6 cellular contexts compared by ENCODE assay signal in the genomic region with DNA sequence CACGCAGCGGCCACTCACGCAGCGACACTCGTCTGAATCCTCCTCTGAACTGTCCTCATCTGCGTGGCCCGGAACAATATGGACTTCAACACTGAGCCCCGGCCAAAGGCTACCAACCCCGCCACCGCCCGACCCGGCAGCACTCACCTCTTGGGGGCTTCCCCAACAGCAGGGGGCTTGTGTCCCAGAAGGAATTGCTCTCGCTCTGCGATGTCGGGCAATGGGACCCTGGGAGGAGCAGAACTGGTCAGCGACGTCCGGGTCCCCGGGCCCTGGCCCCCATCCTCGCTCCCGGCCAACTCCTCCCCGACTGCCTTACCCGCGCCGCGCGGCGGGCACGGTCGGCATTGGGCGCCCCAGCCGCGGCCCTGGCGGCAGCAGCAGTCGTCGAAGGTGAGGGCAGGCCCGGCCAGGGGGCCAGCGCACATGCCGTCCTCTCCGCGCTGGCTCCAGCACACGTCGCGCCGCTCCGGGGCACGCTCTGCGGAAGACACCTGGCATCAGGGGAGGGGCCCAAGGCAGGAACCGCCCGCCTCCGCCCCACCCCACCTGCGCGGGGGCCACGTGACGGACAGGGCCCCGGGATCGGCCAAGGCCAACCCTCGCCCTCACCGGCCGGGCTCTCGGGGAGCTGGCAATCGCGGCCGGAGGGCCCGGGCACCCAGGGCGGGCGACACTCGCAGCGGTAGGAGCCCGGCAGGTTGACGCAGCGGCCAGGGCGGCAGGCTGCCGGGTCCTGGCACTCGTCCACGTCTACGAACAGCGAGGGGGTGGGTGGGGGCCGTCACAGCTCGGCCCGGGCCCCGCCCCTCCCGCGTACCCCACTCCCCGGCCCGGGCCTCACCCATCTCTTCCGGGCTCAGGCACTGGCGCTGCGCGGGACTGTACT. TPM values are rescaled to one million over a fixed set of nuclear protein-coding genes. Genes with fewer than 3 reads are reported as not detected.
DNase-seq lines count a peak whose midpoint lies in the region; ATAC-seq and TF ChIP-seq lines count a peak whose summit lies in the region.

No MANE protein-coding gene starts in this region.

- TF ChIP-seq CTCF in ovary (IDR thresholded peaks at IDR 0.05), result peak in 1 of 3 donors; percentile 16

- H3K36me3 Mint-ChIP-seq in central memory CD8-positive, alpha-beta T cell (ENCODE audit: insufficient read depth), result peaks cover 11% of the 10 kb centered on the region

- H3K27me3 ChIP-seq in ovary (no peaks in the 10 kb centered on the region), SJCRH30 (no peaks in the 10 kb centered on the region)

- H3K27ac ChIP-seq in ovary, result peak overlapping the region; percentile 77 to 84
- no peak overlapping the region for H3K27ac ChIP-seq in SJCRH30

- H3K4me3 ChIP-seq in ovary (peak overlapping the region; percentile 51), SJCRH30 (no peak overlapping the region)

- WGBS in ovary, 3 donors, result 45 to 49% (median 46%) methylated on average over 56 to 90 of the region's 90 CpGs

- no peak for DNase-seq in central memory CD8-positive, alpha-beta T cell (ENCODE audit: low spot score in 2 of 2)
- DNase-seq in ovary, result peak in 1 of 5 donors; percentile 89
- no peak for DNase-seq in SKM-1 treated with dmso at 0.1 percent for 144 hours (lab: John Stamatoyannopoulos, UW; ENCODE audit: unreplicated experiment)
- no peak for DNase-seq in SJCRH30

- no peak overlapping the region for H3K27ac Mint-ChIP-seq in central memory CD8-positive, alpha-beta T cell (ENCODE audit: low read depth)

- H3K9me3 Mint-ChIP-seq in central memory CD8-positive, alpha-beta T cell, result no peaks in the 10 kb centered on the region

- H3K9me3 ChIP-seq in ovary, result no peaks in the 10 kb centered on the region
- H3K9me3 ChIP-seq in SJCRH30 (replicated peaks), result no peaks in the 10 kb centered on the region

- H3K27me3 Mint-ChIP-seq in central memory CD8-positive, alpha-beta T cell, result no peaks in the 10 kb centered on the region

- H3K4me3 Mint-ChIP-seq in central memory CD8-positive, alpha-beta T cell, result peak overlapping the region; percentile 75

- TF ChIP-seq EP300 in ovary (IDR thresholded peaks at IDR 0.05), result no peak

- H3K36me3 ChIP-seq in ovary (no peaks in the 10 kb centered on the region), SJCRH30 (peaks cover 11% of the 10 kb centered on the region)

- TF ChIP-seq POLR2A in ovary (IDR thresholded peaks at IDR 0.05), result no peak

- intact Hi-C loops in ovary (cut with DNase I), result loop anchor here in 2 of 4 donors (1.0 to 5.0 kb wide), 4 partner anchors 31 to 73 kb away; a partner anchor contains a TSS

- ATAC-seq in GM19328 (IDR thresholded peaks at IDR 0.05; ENCODE audit: unreplicated experiment) (peak; percentile 51), HG03469 (IDR thresholded peaks at IDR 0.05; ENCODE audit: unreplicated experiment) (peak; percentile 19)
- ATAC-seq in central memory CD8-positive, alpha-beta T cell (replicated peaks; ENCODE audit: extremely low read depth, poor library complexity, severe bottlenecking), result peak; percentile 79

- peaks cover 18% of the 10 kb centered on the region for H3K4me1 Mint-ChIP-seq in central memory CD8-positive, alpha-beta T cell

- peaks cover 8% of the 10 kb centered on the region for H3K4me1 ChIP-seq in ovary (ENCODE audit: insufficient read depth)
- H3K4me1 ChIP-seq in SJCRH30, result peaks cover 14% of the 10 kb centered on the region

RNA-seq across cellular contexts. Expression of a gene that starts 14.8 kb away (rescaled TPM):
- total RNA-seq in ovary, result 100 to 1,000 TPM in 1 of 7 donors, 10 to 100 TPM in 6; 59.0 to 118 (median 96.2) TPM
- polyA plus RNA-seq in ovary, result 10 to 100 TPM; 11.7 to 71.6 TPM
- 39.1 and 41.8 TPM in 2 replicates for total RNA-seq in SJCRH30 (2014; rRNA removed; shearing (Covaris generic))

RNA-seq across cellular contexts. Expression of a gene that starts 18.5 kb away (rescaled TPM):
- total RNA-seq in ovary, result 100 to 1,000 TPM; 143 to 292 (median 198) TPM
- 100 to 1,000 TPM in 1 of 2 donors, 10 to 100 TPM in 1; 35.9 to 130 TPM for polyA plus RNA-seq in ovary
- 13.2 and 17.2 TPM in 2 replicates for total RNA-seq in SJCRH30 (2014; rRNA removed; shearing (Covaris generic))

RNA-seq across cellular contexts. Expression of a gene that starts 30.6 kb away (rescaled TPM):
- 10 to 100 TPM; 26.6 to 59.5 (median 39.2) TPM for total RNA-seq in ovary
- polyA plus RNA-seq in ovary, result 10 to 100 TPM in 1 of 2 donors, 1 to 10 TPM in 1; 2.3 to 61.8 TPM
- 30.6 and 32.6 TPM in 2 replicates for total RNA-seq in SJCRH30 (2014; rRNA removed; shearing (Covaris generic))

RNA-seq across cellular contexts. Expression of a gene that starts 32.7 kb away (rescaled TPM):
- 10 to 100 TPM; 41.0 to 74.0 (median 53.3) TPM for total RNA-seq in ovary
- 10 to 100 TPM in 1 of 2 donors, 1 to 10 TPM in 1; 1.9 to 47.8 TPM for polyA plus RNA-seq in ovary
- 18.3 and 21.5 TPM in 2 replicates for total RNA-seq in SJCRH30 (2014; rRNA removed; shearing (Covaris generic))

RNA-seq across cellular contexts. Expression of a gene that starts 36.2 kb away (rescaled TPM):
- 10 to 100 TPM; 21.7 to 63.0 (median 40.3) TPM for total RNA-seq in ovary
- polyA plus RNA-seq in ovary, result 10 to 100 TPM; 24.5 to 42.4 TPM
- total RNA-seq in SJCRH30 (2014; rRNA removed; shearing (Covaris generic)), result 16.8 and 18.5 TPM in 2 replicates

Comparison
In these comparisons a context has a peak if more than half of its experiments do, and no peak if none do; other contexts are left out.
1. ATAC-seq: peak in every context shown above with its lines; median percentile 79 in central memory CD8-positive, alpha-beta T cell; 51 in GM19328; 19 in HG03469.